ENCODE assay signal across 1 cellular context in genomic region chr15:72566973-72567372, GRCh38.
TF ChIP-seq lines count a peak whose summit lies in the region.

No MANE protein-coding gene starts in this region.

TF ChIP-seq in HEK293, 187 proteins besides CTCF, POLR2A, EP300 and RAD21 (continued from another document and continues in another):
- no peak for TF ChIP-seq YY1 (tag by site-specific recombination; IDR thresholded peaks at IDR 0.05)
- no peak for TF ChIP-seq ZNF146 (tag by site-specific recombination; IDR thresholded peaks at IDR 0.05)
- no peak for TF ChIP-seq ZNF37A (tag by site-specific recombination; IDR thresholded peaks at IDR 0.05)
- no peak for TF ChIP-seq SETDB1 (IDR thresholded peaks at IDR 0.05; ENCODE audit: insufficient read length, low read length)
- TF ChIP-seq SP3 (tag by site-specific recombination; IDR thresholded peaks at IDR 0.05), result no peak
- TF ChIP-seq ZNF155 (tag by site-specific recombination; IDR thresholded peaks at IDR 0.05), result no peak
- TF ChIP-seq ZNF211 (tag by site-specific recombination; IDR thresholded peaks at IDR 0.05; ENCODE audit: low read depth), result no peak
- peak; percentile 78 for TF ChIP-seq ZNF843 (tag by site-specific recombination; IDR thresholded peaks at IDR 0.05)
- TF ChIP-seq ZNF221 (tag by site-specific recombination; IDR thresholded peaks at IDR 0.05; ENCODE audit: borderline replicate concordance), result no peak
- no peak for TF ChIP-seq ZNF10 (tag by site-specific recombination; IDR thresholded peaks at IDR 0.05)
- TF ChIP-seq PRDM6 (tag by site-specific recombination; IDR thresholded peaks at IDR 0.05), result peak; percentile 97
- TF ChIP-seq HIC1 (tag by site-specific recombination; IDR thresholded peaks at IDR 0.05), result no peak
- no peak for TF ChIP-seq REST (tag by site-specific recombination; IDR thresholded peaks at IDR 0.05)
- TF ChIP-seq ZNF24 (tag by site-specific recombination; IDR thresholded peaks at IDR 0.05), result no peak
- TF ChIP-seq BCL11B (tag by site-specific recombination; IDR thresholded peaks at IDR 0.05; ENCODE audit: low read depth), result no peak
- TF ChIP-seq OSR2 (tag by site-specific recombination; IDR thresholded peaks at IDR 0.05), result peak; percentile 58; the same call in 1 of the 2 replicates
- no peak for TF ChIP-seq ZNF549 (tag by site-specific recombination; IDR thresholded peaks at IDR 0.05)
- no peak for TF ChIP-seq KLF8 (tag by site-specific recombination; IDR thresholded peaks at IDR 0.05)
- TF ChIP-seq ZNF558 (tag by site-specific recombination; IDR thresholded peaks at IDR 0.05), result no peak
- 0 out of 2 replicates have a peak, but pooled peaks have one; percentile 18 for TF ChIP-seq ZNF580 (tag by site-specific recombination; IDR thresholded peaks at IDR 0.05)
- TF ChIP-seq ZNF707 (tag by site-specific recombination; IDR thresholded peaks at IDR 0.05), result no peak
- no peak for TF ChIP-seq SCRT2 (tag by site-specific recombination; IDR thresholded peaks at IDR 0.05)
- TF ChIP-seq ZBTB7A (tag by site-specific recombination; IDR thresholded peaks at IDR 0.05; ENCODE audit: low read depth), result no peak
- no peak for TF ChIP-seq ZNF48 (tag by site-specific recombination; IDR thresholded peaks at IDR 0.05)
- no peak for TF ChIP-seq ZNF23 (tag by site-specific recombination; IDR thresholded peaks at IDR 0.05; ENCODE audit: borderline replicate concordance)
- TF ChIP-seq ZNF266 (tag by site-specific recombination; IDR thresholded peaks at IDR 0.05; ENCODE audit: low read depth), result no peak
- TF ChIP-seq ZNF354C (tag by site-specific recombination; IDR thresholded peaks at IDR 0.05; ENCODE audit: borderline replicate concordance, low read depth), result no peak
- no peak for TF ChIP-seq ZNF610 (tag by site-specific recombination; IDR thresholded peaks at IDR 0.05; ENCODE audit: borderline replicate concordance)
- TF ChIP-seq ZNF600 (tag by site-specific recombination; IDR thresholded peaks at IDR 0.05), result no peak
- no peak for TF ChIP-seq ZNF76 (tag by site-specific recombination; IDR thresholded peaks at IDR 0.05; ENCODE audit: borderline replicate concordance, low read depth)
- no peak for TF ChIP-seq HOXA7 (CRISPR knock-in tag; IDR thresholded peaks at IDR 0.05; ENCODE audit: borderline replicate concordance)
- no peak for TF ChIP-seq REPIN1 (tag by site-specific recombination; IDR thresholded peaks at IDR 0.05; ENCODE audit: low read depth)
- no peak for TF ChIP-seq ZBTB44 (tag by site-specific recombination; IDR thresholded peaks at IDR 0.05)
- no peak for TF ChIP-seq IKZF3 (tag by site-specific recombination; IDR thresholded peaks at IDR 0.05)
- TF ChIP-seq FEZF1 (tag by site-specific recombination; IDR thresholded peaks at IDR 0.05), result peak; percentile 75
- no peak for TF ChIP-seq ZNF433 (tag by site-specific recombination; IDR thresholded peaks at IDR 0.05; ENCODE audit: low read depth)
- no peak for TF ChIP-seq ZBTB26 (tag by site-specific recombination; optimal IDR thresholded peaks at IDR 0.05)
- TF ChIP-seq ZBTB17 (tag by site-specific recombination; IDR thresholded peaks at IDR 0.05), result no peak
- TF ChIP-seq PRDM10 (tag by site-specific recombination; IDR thresholded peaks at IDR 0.05), result no peak
- TF ChIP-seq ZSCAN5A (tag by site-specific recombination; IDR thresholded peaks at IDR 0.05), result no peak
- no peak for TF ChIP-seq ZNF223 (tag by site-specific recombination; IDR thresholded peaks at IDR 0.05)
- peak; percentile 50; the same call in 1 of the 2 replicates for TF ChIP-seq ZXDB (tag by site-specific recombination; IDR thresholded peaks at IDR 0.05)
- TF ChIP-seq ZNF16 (tag by site-specific recombination; IDR thresholded peaks at IDR 0.05; ENCODE audit: low read depth), result no peak
- TF ChIP-seq ZNF132 (tag by site-specific recombination; IDR thresholded peaks at IDR 0.05; ENCODE audit: borderline replicate concordance), result no peak
- no peak for TF ChIP-seq ZNF510 (tag by site-specific recombination; IDR thresholded peaks at IDR 0.05; ENCODE audit: insufficient replicate concordance)
- no peak for TF ChIP-seq GLIS1 (tag by site-specific recombination; IDR thresholded peaks at IDR 0.05)
- TF ChIP-seq ZFP3 (tag by site-specific recombination; IDR thresholded peaks at IDR 0.05; ENCODE audit: low read depth), result no peak
- no peak for TF ChIP-seq ZNF133 (tag by site-specific recombination; IDR thresholded peaks at IDR 0.05)
- TF ChIP-seq ZNF449 (tag by site-specific recombination; IDR thresholded peaks at IDR 0.05), result no peak
- 0 out of 2 replicates have a peak, but pooled peaks have one; percentile 20 for TF ChIP-seq ZNF629 (tag by site-specific recombination; IDR thresholded peaks at IDR 0.05)
